ENCODE assay signal across 8 cellular contexts in the genomic region with DNA sequence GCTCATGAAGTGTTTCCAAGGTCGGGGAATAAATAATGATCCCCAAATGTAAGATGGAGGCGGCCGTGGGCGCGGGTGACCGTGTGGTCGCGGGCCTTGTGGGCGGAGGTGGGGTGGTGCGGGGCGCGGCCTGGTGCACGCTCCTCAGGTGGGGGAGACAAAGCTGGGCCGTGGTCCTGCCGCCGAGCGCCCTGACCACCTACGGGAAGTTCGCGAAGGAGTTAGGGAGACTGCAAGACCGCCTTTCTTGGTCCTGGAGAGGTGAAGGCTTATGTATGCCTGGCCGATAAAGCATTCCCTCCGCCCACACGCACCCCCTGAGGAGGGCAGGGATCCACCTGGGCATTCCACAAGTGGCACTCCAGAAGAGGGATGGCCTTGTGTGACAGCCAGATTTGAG. TPM values are rescaled to one million over a fixed set of nuclear protein-coding genes. Genes with fewer than 3 reads are reported as not detected.
A peak's percentile ranks its signal among the peaks of the same experiment; 100 is the strongest.
DNase-seq lines count a peak whose midpoint lies in the region; ATAC-seq, FAIRE-seq and TF ChIP-seq lines count a peak whose summit lies in the region.

No MANE protein-coding gene starts in this region.

- TF ChIP-seq CTCF in left ventricle myocardium inferior (IDR thresholded peaks at IDR 0.05; ENCODE audit: borderline replicate concordance) (no peak), bronchial epithelial cell (IDR thresholded peaks at IDR 0.05; ENCODE audit: insufficient read depth, low read length, severe bottlenecking) (no peak)

- peaks cover 5% of the 10 kb centered on the region for H3K79me1 ChIP-seq in mesenchymal stem cell (replicated peaks; ENCODE audit: low read length, poor library complexity, severe bottlenecking)

- H3K36me3 ChIP-seq in left ventricle myocardium inferior (no peaks in the 10 kb centered on the region), bronchial epithelial cell (ENCODE audit: control insufficient read depth, insufficient read depth, low read length) (peaks cover 2% of the 10 kb centered on the region), mesenchymal stem cell (ENCODE audit: control insufficient read depth in 1 of 2, insufficient read depth in 2 of 2, low read depth in 1 of 2, low read length in 2 of 2) (peaks cover 0 to 3% of the 10 kb centered on the region in 2 experiments), aorta (ENCODE audit: control insufficient read depth in 1 of 2, insufficient read depth in 2 of 2, low read length in 1 of 2) (no peaks in the 10 kb centered on the region)

- WGBS in mesenchymal stem cell = 9% methylated on average over 23 of the region's 24 CpGs
- WGBS in aorta, 2 donors = 15 to 23% methylated on average over 24 of the region's 24 CpGs

- H3K27ac ChIP-seq in left ventricle myocardium inferior (replicated peaks) (peak overlapping the region; percentile 96), mesenchymal stem cell (ENCODE audit: low read length, poor library complexity, severe bottlenecking) (no peak overlapping the region), aorta (ENCODE audit: low read depth in 1 of 2, low read length in 2 of 2) (no peak overlapping the region)

- H3K4ac ChIP-seq in mesenchymal stem cell (ENCODE audit: low read depth in 1 of 2, low read length in 2 of 2) = no peak overlapping the region

- FAIRE-seq in bronchial epithelial cell (lab: Jason Lieb, UNC) = no peak

- H3K14ac ChIP-seq in mesenchymal stem cell (ENCODE audit: low read length in 2 of 2) = peak overlapping the region in 1 of 2 experiments; percentile 64

- no peak overlapping the region for H2BK120ac ChIP-seq in mesenchymal stem cell (ENCODE audit: low read depth, low read length)

- intact Hi-C loops in left ventricle myocardium inferior (cut with micrococcal nuclease) = no loop called here
- intact Hi-C loops in cardiac septum (cut with DNase I) = loop anchor here (5.0 kb wide), 1 partner anchor 109 kb away; a partner anchor contains a TSS
- intact Hi-C loops in aorta (cut with DNase I) = loop anchor here (5.0 kb wide), 2 partner anchors 69 to 109 kb away; a partner anchor contains a TSS

- H2BK15ac ChIP-seq in mesenchymal stem cell (ENCODE audit: low read depth, poor library complexity, severe bottlenecking) = no peak overlapping the region

- H3K9me3 ChIP-seq in left ventricle myocardium inferior (replicated peaks) = no peaks in the 10 kb centered on the region
- H3K9me3 ChIP-seq in mesenchymal stem cell (ENCODE audit: control insufficient read depth, low read length) = no peaks in the 10 kb centered on the region
- H3K9me3 ChIP-seq in aorta (ENCODE audit: control insufficient read depth, low read length) = no peaks in the 10 kb centered on the region

- no peak overlapping the region for H2BK5ac ChIP-seq in mesenchymal stem cell (ENCODE audit: low read depth, low read length, poor library complexity, severe bottlenecking)

- peak overlapping the region; percentile 20 to 78 for H3K23ac ChIP-seq in mesenchymal stem cell (ENCODE audit: low read length in 2 of 2)

- H3K4me2 ChIP-seq in mesenchymal stem cell (ENCODE audit: low read length, poor library complexity, severe bottlenecking) = peak overlapping the region; percentile 98

- peak overlapping the region; percentile 11 for H4K91ac ChIP-seq in mesenchymal stem cell (ENCODE audit: low read length)

- H2BK12ac ChIP-seq in mesenchymal stem cell (ENCODE audit: low read length in 2 of 2) = no peak overlapping the region

- H3K9ac ChIP-seq in mesenchymal stem cell (ENCODE audit: low read length) = peak overlapping the region; percentile 91

- DNase-seq in left ventricle myocardium inferior = no peak
- DNase-seq in cardiac septum (ENCODE audit: low spot score) = no peak
- no peak for DNase-seq in bronchial epithelial cell (ENCODE audit: low read depth)
- DNase-seq in mesenchymal stem cell = no peak
- no peak for DNase-seq in aorta
- DNase-seq in activated T-cell treated with anti-CD3 and anti-CD28 coated beads for 4 hours = no peak
- no peak for DNase-seq in AG20443 (ENCODE audit: low spot score)
- no peak for DNase-seq in SIG-M5 (lab: John Stamatoyannopoulos, UW)

- no peak overlapping the region for H2AK5ac ChIP-seq in mesenchymal stem cell (ENCODE audit: low read length, severe bottlenecking)

- peaks cover 46% of the 10 kb centered on the region for H3K4me1 ChIP-seq in left ventricle myocardium inferior
- H3K4me1 ChIP-seq in mesenchymal stem cell (ENCODE audit: control insufficient read depth, insufficient read depth, low read depth, low read length) = peaks cover 6% of the 10 kb centered on the region
- peaks cover 0 to 3% of the 10 kb centered on the region in 2 donors for H3K4me1 ChIP-seq in aorta (ENCODE audit: control insufficient read depth in 1 of 2, insufficient read depth in 2 of 2, low read length in 2 of 2)

- H3K18ac ChIP-seq in mesenchymal stem cell (ENCODE audit: low read depth in 1 of 2, low read length in 2 of 2) = no peak overlapping the region

- no peak for ATAC-seq in aorta (ENCODE audit: low FRiP score)

- H2AFZ ChIP-seq in mesenchymal stem cell (ENCODE audit: low read depth, low read length) = peak overlapping the region; percentile 6

- H3K4me3 ChIP-seq in left ventricle myocardium inferior = peak overlapping the region; percentile 98
- H3K4me3 ChIP-seq in bronchial epithelial cell (ENCODE audit: low read depth, low read length) = peak overlapping the region; percentile 95
- peak overlapping the region; percentile 65 to 92 for H3K4me3 ChIP-seq in mesenchymal stem cell (ENCODE audit: insufficient read depth in 1 of 2, low read depth in 1 of 2, low read length in 2 of 2)
- peak overlapping the region; percentile 92 to 97 for H3K4me3 ChIP-seq in aorta (ENCODE audit: low read length in 2 of 2)

- H4K8ac ChIP-seq in mesenchymal stem cell (ENCODE audit: low read length) = no peak overlapping the region

- H3K27me3 ChIP-seq in left ventricle myocardium inferior (ENCODE audit: low read depth) = no peaks in the 10 kb centered on the region
- H3K27me3 ChIP-seq in bronchial epithelial cell (ENCODE audit: control insufficient read depth, insufficient read depth, low read length) = no peaks in the 10 kb centered on the region
- H3K27me3 ChIP-seq in mesenchymal stem cell (ENCODE audit: control insufficient read depth in 1 of 2, insufficient read depth in 1 of 2, low read length in 2 of 2) = peaks cover 0 to 3% of the 10 kb centered on the region in 2 experiments
- no peaks in the 10 kb centered on the region for H3K27me3 ChIP-seq in aorta (ENCODE audit: control insufficient read depth in 1 of 2, insufficient read depth in 2 of 2, low read length in 1 of 2)

RNA-seq across cellular contexts. Expression of a gene that starts 1.6 kb away (rescaled TPM):
- total RNA-seq in left ventricle myocardium inferior (21.3 TPM), cardiac septum (49.3 TPM), bronchial epithelial cell (18.4 and 43.7 TPM in 2 replicates), aorta (10 to 100 TPM; 43.4 to 72.5 TPM)
- 2.0 TPM for polyA plus RNA-seq in mesenchymal stem cell (2013, experiment 1 of 2)
- polyA plus RNA-seq in mesenchymal stem cell (2013, experiment 2 of 2) = 2.1 TPM
- polyA plus RNA-seq in aorta = 100 to 1,000 TPM in 1 of 2 donors, 10 to 100 TPM in 1; 44.5 to 110 TPM
